ENCODE assay signal across 8 cellular contexts in genomic region chr14:21070610-21071224, GRCh38. TPM values are rescaled to one million over a fixed set of nuclear protein-coding genes. Genes with fewer than 3 reads are reported as not detected.
DNase-seq lines count a peak whose midpoint lies in the region; ATAC-seq and TF ChIP-seq lines count a peak whose summit lies in the region.

No MANE protein-coding gene starts in this region.

- ATAC-seq in Right ventricle myocardium inferior: peak; percentile 17
- peak; percentile 12 for ATAC-seq in HG02938 (IDR thresholded peaks at IDR 0.05; ENCODE audit: unreplicated experiment)

- 0% methylated on average over 20 to 23 of the region's 23 CpGs for WGBS in lower leg skin, 2 donors

- no peak for TF ChIP-seq POLR2A in lower leg skin (IDR thresholded peaks at IDR 0.05)

- H3K9me3 Mint-ChIP-seq in dendritic cell treated with granulocyte-macrophage colony-stimulating factor and Interleukin-4, amounts not matched to agents 40 ng/mL and 50 ng/mL, for 4 days: no peaks in the 10 kb centered on the region

- DNase-seq in Right ventricle myocardium inferior (ENCODE audit: missing footprints): peak; percentile 86
- no peak for DNase-seq in cardiac septum (ENCODE audit: low spot score)
- DNase-seq in RPMI7951 (ENCODE audit: low read depth): peak; percentile 70
- DNase-seq in lower leg skin (ENCODE audit: low spot score in 2 of 2): peak in 1 of 2 donors; percentile 89
- peak; percentile 20 for DNase-seq in superior temporal gyrus (ENCODE audit: extremely low spot score)
- no peak for DNase-seq in cerebellum (ENCODE audit: low spot score)

- no peak for TF ChIP-seq CTCF in lower leg skin (IDR thresholded peaks at IDR 0.05)

- H3K4me3 Mint-ChIP-seq in dendritic cell treated with granulocyte-macrophage colony-stimulating factor and Interleukin-4, amounts not matched to agents 40 ng/mL and 50 ng/mL, for 4 days: peak overlapping the region; percentile 93

- intact Hi-C loops in Right ventricle myocardium inferior (cut with DNase I): loop anchor here (1.0 to 2.0 kb wide), 2 partner anchors 22 to 44 kb away; no protein-coding TSS in a partner anchor
- intact Hi-C loops in cardiac septum (cut with DNase I): loop anchor here (2.0 kb wide), 2 partner anchors 22 to 46 kb away; partner anchors contain the start of gene NDRG2
- intact Hi-C loops in dendritic cell treated with granulocyte-macrophage colony-stimulating factor and Interleukin-4, amounts not matched to agents 40 ng/mL and 50 ng/mL, for 4 days (cut with micrococcal nuclease): loop anchor here (1.0 kb wide), 2 partner anchors 17 to 34 kb away; no protein-coding TSS in a partner anchor
- intact Hi-C loops in lower leg skin (cut with DNase I; ENCODE audit: low total_unique reads): no loop called here

- peak overlapping the region; percentile 93 for H3K27ac Mint-ChIP-seq in dendritic cell treated with granulocyte-macrophage colony-stimulating factor and Interleukin-4, amounts not matched to agents 40 ng/mL and 50 ng/mL, for 4 days

- peaks cover 59% of the 10 kb centered on the region for H3K4me1 Mint-ChIP-seq in dendritic cell treated with granulocyte-macrophage colony-stimulating factor and Interleukin-4, amounts not matched to agents 40 ng/mL and 50 ng/mL, for 4 days (ENCODE audit: low read depth)

- H3K4me3 ChIP-seq in lower leg skin (ENCODE audit: low read depth, poor library complexity, severe bottlenecking): peak overlapping the region; percentile 55

- peaks cover 69% of the 10 kb centered on the region for H3K36me3 Mint-ChIP-seq in dendritic cell treated with granulocyte-macrophage colony-stimulating factor and Interleukin-4, amounts not matched to agents 40 ng/mL and 50 ng/mL, for 4 days (ENCODE audit: low read depth)

- H3K27me3 Mint-ChIP-seq in dendritic cell treated with granulocyte-macrophage colony-stimulating factor and Interleukin-4, amounts not matched to agents 40 ng/mL and 50 ng/mL, for 4 days: peaks cover 18% of the 10 kb centered on the region

RNA-seq across cellular contexts. Expression of gene ARHGEF40, which starts 0.6 kb away (rescaled TPM):
- total RNA-seq in Right ventricle myocardium inferior (25.5 TPM), cardiac septum (26.3 TPM), lower leg skin (10 to 100 TPM in 3 of 4 donors, 1 to 10 TPM in 1; 7.5 to 21.2 (median 14.4) TPM), cerebellum (27.2 TPM)
- total RNA-seq in RPMI7951 (2014; rRNA removed; shearing (Covaris generic)): 26.0 and 38.4 TPM in 2 replicates

RNA-seq across cellular contexts. Expression of gene RNASE8, which starts 13.1 kb away (rescaled TPM):
- not detected for total RNA-seq in Right ventricle myocardium inferior
- not detected for total RNA-seq in cardiac septum
- total RNA-seq in RPMI7951 (2014; rRNA removed; shearing (Covaris generic)): not detected in 2 replicates
- not detected for total RNA-seq in lower leg skin
- not detected for total RNA-seq in cerebellum

RNA-seq across cellular contexts. Expression of gene ZNF219, which starts 27.7 kb away (rescaled TPM):
- 49.4 TPM for total RNA-seq in Right ventricle myocardium inferior
- total RNA-seq in cardiac septum: 51.1 TPM
- total RNA-seq in RPMI7951 (2014; rRNA removed; shearing (Covaris generic)): 2.9 and 4.2 TPM in 2 replicates
- 10 to 100 TPM; 56.9 to 89.9 (median 82.2) TPM for total RNA-seq in lower leg skin
- 15.0 TPM for total RNA-seq in cerebellum

RNA-seq across cellular contexts. Expression of gene RNASE7, which starts 28.6 kb away (rescaled TPM):
- total RNA-seq in Right ventricle myocardium inferior: not detected
- not detected for total RNA-seq in cardiac septum
- not detected in 2 replicates for total RNA-seq in RPMI7951 (2014; rRNA removed; shearing (Covaris generic))
- 10 to 100 TPM; 34.1 to 83.3 (median 47.8) TPM for total RNA-seq in lower leg skin
- not detected for total RNA-seq in cerebellum

RNA-seq across cellular contexts. Expression of gene TMEM253, which starts 30.1 kb away (rescaled TPM):
- total RNA-seq in Right ventricle myocardium inferior (0.41 TPM), cardiac septum (0.48 TPM), lower leg skin (1 to 10 TPM in 1 of 4 donors, under 1 TPM in 1, not detected in 2; 0.39 to 1.0 TPM), cerebellum (not detected)
- total RNA-seq in RPMI7951 (2014; rRNA removed; shearing (Covaris generic)): not detected in 2 replicates

Comparison
In these comparisons a context has a peak if more than half of its experiments do, and no peak if none do; other contexts are left out.
1. DNase-seq: peak in Right ventricle myocardium inferior (single experiment), RPMI7951 (single experiment) and superior temporal gyrus (single experiment); none in cardiac septum (single experiment) and cerebellum (single experiment).